Comparison of ENCODE assay signal across 14 cellular contexts in the genomic region with DNA sequence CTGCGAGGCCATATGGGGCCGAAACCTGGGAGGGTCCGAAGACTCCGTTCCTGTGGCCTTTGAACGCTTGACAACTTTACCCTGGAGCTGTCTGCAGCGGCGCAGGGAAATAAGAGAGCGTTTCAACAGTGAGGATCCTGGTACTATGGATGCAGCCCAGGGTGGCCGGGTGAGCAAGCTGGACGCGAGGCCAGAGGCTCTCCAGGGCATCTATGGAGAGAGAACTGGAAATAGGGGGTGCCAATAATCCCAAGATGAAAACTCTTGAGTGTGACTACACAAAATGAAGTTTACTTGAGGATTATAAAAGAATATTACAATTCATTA. TPM values are rescaled to one million over a fixed set of nuclear protein-coding genes. Genes with fewer than 3 reads are reported as not detected.
A peak's percentile ranks its signal among the peaks of the same experiment; 100 is the strongest.
DNase-seq lines count a peak whose midpoint lies in the region; ATAC-seq and TF ChIP-seq lines count a peak whose summit lies in the region.
"Had no signal": no experiment of that assay in that cellular context is flagged by ENCODE, and none has a peak within 500 bp of the region (broad histone marks: within the 10 kb centered on the region; RNA-seq: fewer than 3 reads in every experiment).

No MANE protein-coding gene starts in this region.

- no peak overlapping the region for H3K9ac ChIP-seq in neuronal stem cell (ENCODE audit: low read depth, low read length, poor library complexity)

- H2AFZ ChIP-seq in neuronal stem cell (ENCODE audit: low read length), result no peak overlapping the region

- ATAC-seq in left ventricle myocardium superior, result peak; percentile 18
- peak; percentile 19 for ATAC-seq in upper lobe of right lung
- ATAC-seq in GM18873 (IDR thresholded peaks at IDR 0.05; ENCODE audit: low FRiP score, unreplicated experiment), result no peak
- ATAC-seq: activated naive CD8-positive, alpha-beta T cell treated with anti-CD3 and anti-CD28 coated beads, Interleukin-2, amount 50 U/mL, for 24 hours had no signal

- H3K4me1 ChIP-seq in neuronal stem cell (ENCODE audit: control insufficient read depth in 2 of 2, insufficient read depth in 1 of 2, low read depth in 1 of 2, low read length in 2 of 2) (no peaks in the 10 kb centered on the region), upper lobe of right lung (no peaks in the 10 kb centered on the region)

- no peak overlapping the region for H2BK120ac ChIP-seq in neuronal stem cell (ENCODE audit: low read depth, low read length)

- H3K27me3 ChIP-seq in neuronal stem cell (ENCODE audit: control insufficient read depth in 3 of 3, insufficient read depth in 3 of 3, low read depth in 1 of 3, low read length in 3 of 3) (peaks cover 0 to 23% (median 0%) of the 10 kb centered on the region in 3 experiments), upper lobe of right lung (peaks cover 9% of the 10 kb centered on the region)

- peaks cover 16% of the 10 kb centered on the region for H3K4me1 Mint-ChIP-seq in activated CD4-positive, alpha-beta T cell treated with anti-CD3 and anti-CD28 coated beads, Interleukin-2, amount 10 ng/mL, durations not matched to agents 7 days and 5 days

- H4K91ac ChIP-seq in neuronal stem cell (ENCODE audit: low read depth, low read length, poor library complexity), result no peak overlapping the region

- no peak for TF ChIP-seq CTCF in upper lobe of right lung (IDR thresholded peaks at IDR 0.05)
- TF ChIP-seq CTCF in GM13976 (IDR thresholded peaks at IDR 0.05; ENCODE audit: borderline replicate concordance, control extremely low read depth, extremely low read depth, insufficient read depth, missing control alignments), result no peak

- in situ Hi-C loops in GM13976 (cut with MboI; ENCODE audit: low sequenced_read_pairs, unreplicated experiment), result no loop called here

- peak overlapping the region; percentile 31 for H3K18ac ChIP-seq in neuronal stem cell (ENCODE audit: low read length)

- POLR2A ChIA-PET in activated CD4-positive, alpha-beta T cell treated with anti-CD3 and anti-CD28 coated beads, Interleukin-2, amount 10 ng/mL, durations not matched to agents 7 days and 5 days (lab: Charles Lee), result no interaction called here

- H3K9me3 Mint-ChIP-seq in activated CD4-positive, alpha-beta T cell treated with anti-CD3 and anti-CD28 coated beads, Interleukin-2, amount 10 ng/mL, durations not matched to agents 7 days and 5 days, result peaks cover 5% of the 10 kb centered on the region

- H4K8ac ChIP-seq in neuronal stem cell (ENCODE audit: low read depth, low read length), result no peak overlapping the region

- no peak overlapping the region for H3K4ac ChIP-seq in neuronal stem cell (ENCODE audit: low read length)

- no peak overlapping the region for H3K27ac Mint-ChIP-seq in activated CD4-positive, alpha-beta T cell treated with anti-CD3 and anti-CD28 coated beads, Interleukin-2, amount 10 ng/mL, durations not matched to agents 7 days and 5 days
- H3K27ac Mint-ChIP-seq: activated naive CD8-positive, alpha-beta T cell treated with anti-CD3 and anti-CD28 coated beads, Interleukin-2, amount 50 U/mL, for 24 hours had no signal

- H3K27ac ChIP-seq in neuronal stem cell (replicated peaks; ENCODE audit: low read length) (no peak overlapping the region), upper lobe of right lung (peak overlapping the region; percentile 79)
- H3K27ac ChIP-seq: 22Rv1 had no signal

- peak overlapping the region; percentile 93 for H3K4me2 ChIP-seq in neuronal stem cell (ENCODE audit: insufficient read depth, low read length, poor library complexity, severe bottlenecking)

- CTCF ChIA-PET in activated CD4-positive, alpha-beta T cell treated with anti-CD3 and anti-CD28 coated beads, Interleukin-2, amount 10 ng/mL, durations not matched to agents 7 days and 5 days (lab: Charles Lee), result no interaction called here

- no peak overlapping the region for H2AK5ac ChIP-seq in neuronal stem cell (ENCODE audit: low read depth, low read length)

- H3K4me3 ChIP-seq in neuronal stem cell (ENCODE audit: low read length in 2 of 2), result peak overlapping the region in 1 of 2 donors; percentile 77
- peak overlapping the region; percentile 53 for H3K4me3 ChIP-seq in upper lobe of right lung

- H3K14ac ChIP-seq in neuronal stem cell (ENCODE audit: low read length), result no peak overlapping the region

- H2BK15ac ChIP-seq in neuronal stem cell (ENCODE audit: low read length), result no peak overlapping the region

- DNase-seq in DMS53 (lab: John Stamatoyannopoulos, UW) (peak; percentile 37), DMS53 treated with DMSO at 0.1 percent for 48 hours (lab: John Stamatoyannopoulos, UW; ENCODE audit: unreplicated experiment) (no peak), left ventricle myocardium superior (no peak), neuronal stem cell (ENCODE audit: low spot score) (no peak), upper lobe of right lung (no peak), GM13976 (ENCODE audit: low spot score) (no peak)
- no peak for DNase-seq in activated CD4-positive, alpha-beta T cell treated with anti-CD3 and anti-CD28 coated beads, Interleukin-2, amount 10 ng/mL, durations not matched to agents 7 days and 5 days
- DNase-seq: activated CD8-positive, alpha-beta memory T cell treated with anti-CD3 and anti-CD28 coated beads for 24 hours; activated naive CD8-positive, alpha-beta T cell treated with anti-CD3 and anti-CD28 coated beads, Interleukin-2, amount 50 U/mL, for 24 hours; naive B cell had no signal

- H3K79me1 ChIP-seq in neuronal stem cell (ENCODE audit: low read depth, low read length), result no peaks in the 10 kb centered on the region

- no peak overlapping the region for H2BK12ac ChIP-seq in neuronal stem cell (ENCODE audit: low read length)

- H3K36me3 ChIP-seq in neuronal stem cell (replicated peaks in 1 of 2; ENCODE audit: control insufficient read depth in 2 of 2, insufficient read depth in 2 of 2, low read length in 2 of 2) (no peaks in the 10 kb centered on the region), upper lobe of right lung (no peaks in the 10 kb centered on the region)

- H3K9me3 ChIP-seq in neuronal stem cell (replicated peaks in 1 of 2; ENCODE audit: control insufficient read depth in 2 of 2, insufficient read depth in 1 of 2, low read depth in 1 of 2, low read length in 2 of 2), result peaks cover 2 to 33% of the 10 kb centered on the region in 2 donors
- H3K9me3 ChIP-seq in upper lobe of right lung, result peaks cover 4% of the 10 kb centered on the region

- no peak overlapping the region for H3K23ac ChIP-seq in neuronal stem cell (ENCODE audit: low read depth, low read length, poor library complexity)

- H3K4me3 Mint-ChIP-seq in activated CD4-positive, alpha-beta T cell treated with anti-CD3 and anti-CD28 coated beads, Interleukin-2, amount 10 ng/mL, durations not matched to agents 7 days and 5 days, result no peak overlapping the region

- WGBS in neuronal stem cell (ENCODE audit: extremely low coverage in 2 of 2, insufficient read length in 2 of 2, insufficient replicate concordance in 1 of 2), 2 donors, result no CpG with 5 or more reads among the region's 11 CpGs

- no peak overlapping the region for H2BK5ac ChIP-seq in neuronal stem cell (ENCODE audit: low read length)

- no peaks in the 10 kb centered on the region for H3K36me3 Mint-ChIP-seq in activated CD4-positive, alpha-beta T cell treated with anti-CD3 and anti-CD28 coated beads, Interleukin-2, amount 10 ng/mL, durations not matched to agents 7 days and 5 days (ENCODE audit: low read depth)
- H3K36me3 Mint-ChIP-seq: naive B cell had no signal

- H3K27me3 Mint-ChIP-seq in activated CD4-positive, alpha-beta T cell treated with anti-CD3 and anti-CD28 coated beads, Interleukin-2, amount 10 ng/mL, durations not matched to agents 7 days and 5 days, result peaks cover 58% of the 10 kb centered on the region

- intact Hi-C loops in left ventricle myocardium superior (cut with micrococcal nuclease), result no loop called here
- intact Hi-C loops in upper lobe of right lung (cut with DNase I), result no loop called here

RNA-seq across cellular contexts. Expression of gene ABCC9, which starts 1.1 kb away (rescaled TPM):
- 83.1 TPM for total RNA-seq in left ventricle myocardium superior
- polyA plus RNA-seq in neuronal stem cell (2013, experiment 1 of 2), result 0.04 TPM
- polyA plus RNA-seq in neuronal stem cell (2013, experiment 2 of 2), result 0.04 TPM
- 32.6 TPM for total RNA-seq in upper lobe of right lung
- not detected for total RNA-seq in activated CD4-positive, alpha-beta T cell treated with anti-CD3 and anti-CD28 coated beads, Interleukin-2, amount 10 ng/mL, durations not matched to agents 7 days and 5 days
- total RNA-seq: G401; T-helper 1 cell treated with Interleukin-12 subunit alpha and Interleukin-12 subunit beta and Interleukin-4 antibody, amounts not matched to agents 30 ng/mL and 1 ng/mL, for 36 hours had no signal

Comparison
In these comparisons a context has a peak if more than half of its experiments do, and no peak if none do; other contexts are left out.
1. RNA of gene ABCC9, which starts 1.1 kb away (total RNA-seq): 83.1 TPM in left ventricle myocardium superior (single experiment) and 32.6 TPM in upper lobe of right lung (single experiment); not detected in activated CD4-positive, alpha-beta T cell treated with anti-CD3 and anti-CD28 coated beads, Interleukin-2, amount 10 ng/mL, durations not matched to agents 7 days and 5 days; every median in the first group is over 10 times any median in the second.